ENCODE assay signal across 10 cellular contexts in genomic region chr2:219572237-219573001, GRCh38. TPM values are rescaled to one million over a fixed set of nuclear protein-coding genes. Genes with fewer than 3 reads are reported as not detected.
DNase-seq lines count a peak whose midpoint lies in the region; ATAC-seq and TF ChIP-seq lines count a peak whose summit lies in the region.
"Had no signal": no experiment of that assay in that cellular context is flagged by ENCODE, and none has a peak within 500 bp of the region (broad histone marks: within the 10 kb centered on the region; RNA-seq: fewer than 3 reads in every experiment).

A gene with protein sequence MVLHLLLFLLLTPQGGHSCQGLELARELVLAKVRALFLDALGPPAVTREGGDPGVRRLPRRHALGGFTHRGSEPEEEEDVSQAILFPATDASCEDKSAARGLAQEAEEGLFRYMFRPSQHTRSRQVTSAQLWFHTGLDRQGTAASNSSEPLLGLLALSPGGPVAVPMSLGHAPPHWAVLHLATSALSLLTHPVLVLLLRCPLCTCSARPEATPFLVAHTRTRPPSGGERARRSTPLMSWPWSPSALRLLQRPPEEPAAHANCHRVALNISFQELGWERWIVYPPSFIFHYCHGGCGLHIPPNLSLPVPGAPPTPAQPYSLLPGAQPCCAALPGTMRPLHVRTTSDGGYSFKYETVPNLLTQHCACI (plus strand): TSS chr2:219572310. CDS start chr2:219572375, 65 bp downstream.

- no peaks in the 10 kb centered on the region for H3K36me3 Mint-ChIP-seq in CD4-positive, alpha-beta memory T cell
- H3K36me3 Mint-ChIP-seq in T-helper 17 cell (ENCODE audit: low read depth) (peaks cover 7% of the 10 kb centered on the region), glutamatergic neuron (ENCODE audit: unreplicated experiment) (no peaks in the 10 kb centered on the region)

- DNase-seq in CD4-positive, alpha-beta memory T cell = no peak
- DNase-seq in T-helper 17 cell (no peak), glutamatergic neuron (no peak), prostate gland (ENCODE audit: low spot score) (no peak), substantia nigra (lab: John Stamatoyannopoulos, UW) (no peak), NOMO-1 treated with dmso at 0.1 percent for 144 hours (lab: John Stamatoyannopoulos, UW; ENCODE audit: unreplicated experiment) (no peak), CD1c-positive myeloid dendritic cell (ENCODE audit: extremely low spot score) (no peak)
- DNase-seq: GDM1 had no signal

- H3K4me3 Mint-ChIP-seq in CD4-positive, alpha-beta memory T cell = peak within 1 kb of the TSS in 6 of 8 donors; percentile 4 to 68 (median 24)
- H3K4me3 Mint-ChIP-seq in T-helper 17 cell (peak within 1 kb of the TSS; percentile 28), glutamatergic neuron (ENCODE audit: unreplicated experiment) (peak within 1 kb of the TSS; percentile 72)

- CTCF ChIA-PET in CD4-positive, alpha-beta memory T cell (lab: Charles Lee; ENCODE audit: partially characterized antibody) = interaction anchor here (3.9 kb wide), 1 partner anchor 12 kb away, joined by 19 read pairs; no protein-coding TSS in a partner anchor

- TF ChIP-seq POLR2A in prostate gland (IDR thresholded peaks at IDR 0.05) = no peak

- POLR2A ChIA-PET in CD4-positive, alpha-beta memory T cell (lab: Charles Lee; ENCODE audit: partially characterized antibody) = no interaction called here

- 79% methylated on average over 13 of the region's 13 CpGs for WGBS in prostate gland

- no peaks in the 10 kb centered on the region for H3K9me3 ChIP-seq in CD4-positive, alpha-beta memory T cell (ENCODE audit: control insufficient read depth in 1 of 2, low read length in 2 of 2)
- H3K9me3 ChIP-seq in T-helper 17 cell (ENCODE audit: control insufficient read depth, low read length, poor library complexity, severe bottlenecking) (no peaks in the 10 kb centered on the region), prostate gland (no peaks in the 10 kb centered on the region)

- H3K27ac ChIP-seq in CD4-positive, alpha-beta memory T cell (ENCODE audit: low read depth, low read length) = no peak within 1 kb of the TSS
- H3K27ac ChIP-seq in prostate gland (peak within 1 kb of the TSS; percentile 77 to 88), substantia nigra (ENCODE audit: low read depth, low read length, poor library complexity, severe bottlenecking) (no peak within 1 kb of the TSS)

- H3K4me3 ChIP-seq in CD4-positive, alpha-beta memory T cell (ENCODE audit: low read length in 2 of 2) = no peak within 1 kb of the TSS
- H3K4me3 ChIP-seq in prostate gland = peak within 1 kb of the TSS; percentile 63 to 78

- TF ChIP-seq CTCF in glutamatergic neuron (IDR thresholded peaks at IDR 0.05; ENCODE audit: partially characterized antibody, unreplicated experiment) (no peak), prostate gland (IDR thresholded peaks at IDR 0.05) (no peak)

- ATAC-seq in T-helper 17 cell = no peak
- no peak for ATAC-seq in HG02870 (IDR thresholded peaks at IDR 0.05; ENCODE audit: unreplicated experiment)

- H3K36me3 ChIP-seq in CD4-positive, alpha-beta memory T cell (ENCODE audit: insufficient read depth, low read length) = no peaks in the 10 kb centered on the region
- H3K36me3 ChIP-seq in prostate gland = no peaks in the 10 kb centered on the region

- no peak within 1 kb of the TSS for H3K27ac Mint-ChIP-seq in CD4-positive, alpha-beta memory T cell
- no peak within 1 kb of the TSS for H3K27ac Mint-ChIP-seq in T-helper 17 cell
- peak within 1 kb of the TSS; percentile 69 for H3K27ac Mint-ChIP-seq in glutamatergic neuron (ENCODE audit: unreplicated experiment)

- H3K4me1 ChIP-seq in CD4-positive, alpha-beta memory T cell (ENCODE audit: insufficient read depth, low read length) = peaks cover 3% of the 10 kb centered on the region
- H3K4me1 ChIP-seq in prostate gland (replicated peaks) = no peaks in the 10 kb centered on the region

- H3K4me1 Mint-ChIP-seq in CD4-positive, alpha-beta memory T cell = peaks cover 0 to 3% (median 0%) of the 10 kb centered on the region in 4 donors
- H3K4me1 Mint-ChIP-seq in T-helper 17 cell = no peaks in the 10 kb centered on the region
- H3K4me1 Mint-ChIP-seq in glutamatergic neuron (ENCODE audit: low read depth, unreplicated experiment) = peaks cover 22% of the 10 kb centered on the region

- peaks cover 29 to 45% of the 10 kb centered on the region in 2 donors for H3K27me3 Mint-ChIP-seq in CD4-positive, alpha-beta memory T cell
- H3K27me3 Mint-ChIP-seq in T-helper 17 cell (peaks cover 71% of the 10 kb centered on the region), glutamatergic neuron (ENCODE audit: unreplicated experiment) (peaks cover 14% of the 10 kb centered on the region)

- intact Hi-C loops in CD4-positive, alpha-beta memory T cell (cut with micrococcal nuclease) = no loop called here
- intact Hi-C loops in prostate gland (cut with DNase I) = no loop called here

- H3K27me3 ChIP-seq in CD4-positive, alpha-beta memory T cell (ENCODE audit: insufficient read depth, low read length) = peaks cover 15% of the 10 kb centered on the region
- H3K27me3 ChIP-seq in prostate gland (replicated peaks; ENCODE audit: insufficient read depth) = no peaks in the 10 kb centered on the region

- no peaks in the 10 kb centered on the region for H3K9me3 Mint-ChIP-seq in CD4-positive, alpha-beta memory T cell
- H3K9me3 Mint-ChIP-seq in glutamatergic neuron (ENCODE audit: unreplicated experiment) = peaks cover 16% of the 10 kb centered on the region

RNA-seq across cellular contexts. Expression of the gene that starts here (rescaled TPM):
- not detected for total RNA-seq in CD4-positive, alpha-beta memory T cell
- polyA plus RNA-seq in CD4-positive, alpha-beta memory T cell = not detected
- total RNA-seq in T-helper 17 cell (not detected), glutamatergic neuron (ENCODE audit: unreplicated experiment) (not detected), prostate gland (100 to 1,000 TPM in 1 of 2 donors, under 1 TPM in 1; 0.96 to 391 TPM)
- total RNA-seq: endothelial cell of umbilical vein had no signal

Comparison
In these comparisons a context has a peak if more than half of its experiments do, and no peak if none do; other contexts are left out.
1. H3K27ac ChIP-seq: peak in prostate gland (2 of 2); none in CD4-positive, alpha-beta memory T cell (single experiment) and substantia nigra (single experiment).
2. H3K4me3 ChIP-seq: peak in prostate gland (2 of 2); none in CD4-positive, alpha-beta memory T cell (0 of 2).
3. Peak in every context shown above with its lines, with median percentiles within 50 percentile points of each other: H3K4me3 Mint-ChIP-seq.